In genomic region chr2:41827354-41827971, GRCh38 we compare ENCODE assay signal across 22 cellular contexts.
A peak's percentile ranks its signal among the peaks of the same experiment; 100 is the strongest.
DNase-seq lines count a peak whose midpoint lies in the region; ATAC-seq and TF ChIP-seq lines count a peak whose summit lies in the region.
"Had no signal": no experiment of that assay in that cellular context is flagged by ENCODE, and none has a peak within 500 bp of the region (broad histone marks: within the 10 kb centered on the region; RNA-seq: fewer than 3 reads in every experiment).

No MANE protein-coding gene starts in this region.

- H3K4me1 ChIP-seq in endodermal cell (ENCODE audit: control insufficient read depth, insufficient read depth, low read length) (no peaks in the 10 kb centered on the region), mucosa of descending colon (ENCODE audit: low read depth) (peaks cover 10% of the 10 kb centered on the region), aorta (ENCODE audit: control insufficient read depth in 1 of 2, insufficient read depth in 2 of 2, low read length in 2 of 2) (no peaks in the 10 kb centered on the region)
- H3K4me1 ChIP-seq: HAP-1, Peyer's patch, SJCRH30 had no signal

- intact Hi-C loops in mucosa of descending colon (cut with DNase I, micrococcal nuclease) (no loop called here), aorta (cut with DNase I) (no loop called here)

- H3K27me3 ChIP-seq in endodermal cell (ENCODE audit: control insufficient read depth, insufficient read depth, low read length, poor library complexity, severe bottlenecking) (peaks cover 85% of the 10 kb centered on the region), aorta (ENCODE audit: control insufficient read depth in 1 of 2, insufficient read depth in 2 of 2, low read length in 1 of 2) (peaks cover 0 to 1% of the 10 kb centered on the region in 2 donors)
- H3K27me3 ChIP-seq: Peyer's patch, SJCRH30 had no signal

- peak; percentile 58 for ATAC-seq in mucosa of descending colon
- ATAC-seq in aorta (ENCODE audit: low FRiP score), result no peak
- no peak for ATAC-seq in HG02623 (IDR thresholded peaks at IDR 0.05; ENCODE audit: unreplicated experiment)
- ATAC-seq in GM18870 (IDR thresholded peaks at IDR 0.05; ENCODE audit: unreplicated experiment), result no peak
- ATAC-seq: GM12878 had no signal

- peaks cover 58% of the 10 kb centered on the region for H3K27me3 Mint-ChIP-seq in endodermal cell (ENCODE audit: insufficient read depth)

- DNase-seq in ACHN (peak; percentile 53), HT-29 (ENCODE audit: low spot score) (peak; percentile 10), endodermal cell (peak; percentile 89), mucosa of descending colon (no peak), aorta (no peak)
- no peak for DNase-seq in stimulated activated CD4-positive, alpha-beta T cell treated with anti-CD3 and anti-CD28 coated beads, Interleukin-4, amount 100 ng/mL, for 4 hours
- DNase-seq: DMS79, GM23248, Kasumi-1, NCI-H187, NCI-H2107, NCI-H2227 treated with DMSO at 0.1 percent for 48 hours, NCI-H510A, NCI-H748 treated with DMSO at 0.1 percent for 48 hours, Peyer's patch, SJCRH30 had no signal

- H3K4me3 Mint-ChIP-seq in endodermal cell, result peak overlapping the region; percentile 12
- H3K4me3 Mint-ChIP-seq: B cell, CD14-positive monocyte had no signal

- no peaks in the 10 kb centered on the region for H3K36me3 Mint-ChIP-seq in endodermal cell (ENCODE audit: low read depth)
- H3K36me3 Mint-ChIP-seq: CD14-positive monocyte had no signal

- H3K27ac ChIP-seq in endodermal cell (ENCODE audit: low read depth, low read length) (no peak overlapping the region), aorta (ENCODE audit: low read depth in 1 of 2, low read length in 2 of 2) (no peak overlapping the region)
- H3K27ac ChIP-seq: GM23248, Peyer's patch, SJCRH30 had no signal

- H3K4me1 Mint-ChIP-seq in endodermal cell, result peaks cover 17% of the 10 kb centered on the region
- H3K4me1 Mint-ChIP-seq: B cell had no signal

- TF ChIP-seq CTCF in endodermal cell (conservative IDR thresholded peaks at IDR 0.05) (peak; percentile 47), mucosa of descending colon (IDR thresholded peaks at IDR 0.05) (no peak)

- H3K9me3 Mint-ChIP-seq in endodermal cell, result no peaks in the 10 kb centered on the region

- H3K4me3 ChIP-seq in endodermal cell (ENCODE audit: low read length) (no peak overlapping the region), mucosa of descending colon (no peak overlapping the region), aorta (ENCODE audit: low read length in 2 of 2) (no peak overlapping the region)
- H3K4me3 ChIP-seq: GM12878, GM23248, HAP-1, Peyer's patch, SJCRH30 had no signal

- WGBS in endodermal cell (ENCODE audit: insufficient coverage in 1 of 2, insufficient read length in 1 of 2), 2 experiments, result 50 to 71% methylated on average over 3 to 6 of the region's 6 CpGs
- 71 to 78% methylated on average over 6 of the region's 6 CpGs for WGBS in aorta, 2 donors

- H3K36me3 ChIP-seq in endodermal cell (ENCODE audit: control insufficient read depth, insufficient read depth, low read length), result no peaks in the 10 kb centered on the region
- H3K36me3 ChIP-seq in mucosa of descending colon (ENCODE audit: low read depth), result no peaks in the 10 kb centered on the region
- H3K36me3 ChIP-seq in aorta (ENCODE audit: control insufficient read depth in 1 of 2, insufficient read depth in 2 of 2, low read length in 1 of 2), result no peaks in the 10 kb centered on the region
- H3K36me3 ChIP-seq: HAP-1, Peyer's patch, SJCRH30 had no signal

- H3K9me3 ChIP-seq in endodermal cell (ENCODE audit: control insufficient read depth, low read length) (peaks cover 8% of the 10 kb centered on the region), mucosa of descending colon (no peaks in the 10 kb centered on the region), aorta (ENCODE audit: control insufficient read depth, low read length) (peaks cover 3% of the 10 kb centered on the region)
- H3K9me3 ChIP-seq: HAP-1, Peyer's patch, SJCRH30 had no signal

- H3K9ac ChIP-seq in endodermal cell (ENCODE audit: extremely low read depth, low read length, poor library complexity, severe bottlenecking), result peak overlapping the region; percentile 18
- H3K9ac ChIP-seq: GM23248 had no signal

- in situ Hi-C loops in ACHN (cut with HindIII; ENCODE audit: low pct_ligation_motif_present, low pct_unique_long_range_greater_than_20kb, low sequenced_read_pairs), result no loop called here

- H3K27ac Mint-ChIP-seq in endodermal cell, result no peak overlapping the region
- H3K27ac Mint-ChIP-seq: B cell, CD14-positive monocyte had no signal

Comparison
In these comparisons a context has a peak if more than half of its experiments do, and no peak if none do; other contexts are left out.
1. DNase-seq: peak in ACHN (single experiment), HT-29 (single experiment) and endodermal cell (single experiment); none in mucosa of descending colon (0 of 3), aorta (0 of 2) and stimulated activated CD4-positive, alpha-beta T cell treated with anti-CD3 and anti-CD28 coated beads, Interleukin-4, amount 100 ng/mL, for 4 hours (0 of 2).